33 cellular contexts compared by ENCODE assay signal in the genomic region with DNA sequence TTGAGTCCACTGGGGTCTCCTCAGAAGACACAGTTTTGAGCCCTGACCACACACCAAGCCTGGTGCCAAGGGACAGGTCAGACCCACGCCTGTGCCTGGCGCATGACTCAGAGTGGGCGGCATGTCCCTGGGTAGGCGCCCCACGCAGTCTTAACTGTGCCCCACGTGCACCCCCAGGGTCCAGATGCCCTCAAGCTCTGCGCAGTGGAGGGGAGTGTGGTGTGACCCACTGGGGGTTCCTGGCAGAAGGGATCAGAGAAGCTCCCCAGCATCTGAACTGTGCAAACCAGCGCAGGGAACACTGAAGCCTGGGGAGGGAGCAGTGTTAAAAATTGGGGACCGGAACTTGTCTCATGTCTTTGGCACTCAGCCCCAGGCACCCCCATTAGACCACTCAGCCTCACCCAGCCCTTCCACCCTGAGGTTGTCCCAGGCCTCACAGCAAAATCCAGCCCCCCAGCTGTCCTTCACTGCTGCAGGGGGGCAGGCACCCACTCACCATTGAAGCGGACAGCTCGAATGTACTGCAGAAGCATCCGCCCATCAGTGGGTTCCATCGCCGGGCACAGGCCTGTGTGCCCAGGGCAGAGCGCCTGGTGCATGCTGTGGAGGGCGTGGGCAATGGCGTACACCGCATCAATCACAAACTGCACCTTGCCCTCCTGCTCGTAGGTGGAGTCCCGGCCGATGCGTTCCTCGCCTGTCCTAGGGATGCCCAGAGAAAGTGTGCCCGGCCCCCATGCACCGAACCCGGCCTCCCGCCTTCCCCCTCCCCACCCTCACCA. TPM values are rescaled to one million over a fixed set of nuclear protein-coding genes. Genes with fewer than 3 reads are reported as not detected.
"Had no signal": no experiment of that assay in that cellular context is flagged by ENCODE, and none has a peak within 500 bp of the region (broad histone marks: within the 10 kb centered on the region; RNA-seq: fewer than 3 reads in every experiment).

No MANE protein-coding gene starts in this region.

- H3K9me3 ChIP-seq: psoas muscle, thyroid gland had no signal

- H3K27ac Mint-ChIP-seq: naive B cell; naive thymus-derived CD8-positive, alpha-beta T cell; nephron progenitor cell; progenitor cell of endocrine pancreas; stimulated activated effector memory CD8-positive, alpha-beta T cell treated with anti-CD3 and anti-CD28 coated beads, Interleukin-12 subunit alpha, Interleukin-12 subunit beta, amount 100 ng/mL, for 72 hours; stimulated activated naive B cell treated with anti-CD40 and anti-IgM and Interleukin-4, amounts not matched to agents 10 μg/mL and 1 μg/mL and 100 μg/mL, for 72 hours; stimulated activated naive CD8-positive, alpha-beta T cell treated with anti-CD3 and anti-CD28 coated beads, Interleukin-15, Interleukin-2, amounts not matched to agents 100 ng/mL and 50 ng/mL, for 24 hours had no signal

- H3K4me1 ChIP-seq: parathyroid adenoma, psoas muscle, right lobe of liver, stomach, thyroid gland, tibial nerve, upper lobe of left lung, vagina had no signal

- H3K36me3 Mint-ChIP-seq: stimulated activated effector memory CD8-positive, alpha-beta T cell treated with anti-CD3 and anti-CD28 coated beads, Interleukin-12 subunit alpha, Interleukin-12 subunit beta, amount 100 ng/mL, for 72 hours had no signal

- H3K27me3 ChIP-seq: ovary, right lobe of liver, thyroid gland, tibial nerve, upper lobe of left lung, vagina had no signal

- H3K4me3 Mint-ChIP-seq: naive thymus-derived CD8-positive, alpha-beta T cell; nephron progenitor cell; neural crest cell; stimulated activated effector memory CD8-positive, alpha-beta T cell treated with anti-CD3 and anti-CD28 coated beads, Interleukin-12 subunit alpha, Interleukin-12 subunit beta, amount 100 ng/mL, for 72 hours; stimulated activated naive B cell treated with anti-CD40 and anti-IgM and Interleukin-4, amounts not matched to agents 10 μg/mL and 1 μg/mL and 100 μg/mL, for 72 hours; stimulated activated naive CD8-positive, alpha-beta T cell treated with anti-CD3 and anti-CD28 coated beads, Interleukin-15, Interleukin-2, amounts not matched to agents 100 ng/mL and 50 ng/mL, for 24 hours had no signal

- H3K36me3 ChIP-seq: ovary, right lobe of liver, stomach, thoracic aorta, thyroid gland, upper lobe of left lung, vagina had no signal

- H3K4me1 Mint-ChIP-seq: nephron progenitor cell, neural crest cell had no signal

- DNase-seq: naive B cell; naive thymus-derived CD8-positive, alpha-beta T cell; nephron progenitor cell; occipital lobe; ovary; posterior cingulate gyrus; psoas muscle; right cardiac atrium; right lobe of liver; stimulated activated CD4-positive, alpha-beta T cell treated with anti-CD3 and anti-CD28 coated beads, Interleukin-15, amount 100 ng/mL, for 24 hours; stimulated activated CD4-positive, alpha-beta T cell treated with anti-CD3 and anti-CD28 coated beads, Interleukin-2, amount 100 ng/mL, for 24 hours; stimulated activated CD4-positive, alpha-beta T cell treated with anti-CD3 and anti-CD28 coated beads, Interleukin-2, amount 100 ng/mL, for 48 hours; stimulated activated CD4-positive, alpha-beta T cell treated with anti-CD3 and anti-CD28 coated beads, Interleukin-4, amount 100 ng/mL, for 24 hours; stimulated activated naive B cell treated with anti-CD40 and anti-IgM and Interleukin-4, amounts not matched to agents 10 μg/mL and 1 μg/mL and 100 μg/mL, for 72 hours; stimulated activated naive CD4-positive, alpha-beta T cell treated with Interleukin-2 at 50 U/mL for 16 hours; stomach; thyroid gland; trophoblast cell had no signal

- H3K9ac ChIP-seq: parathyroid adenoma had no signal

- ATAC-seq: naive thymus-derived CD8-positive, alpha-beta T cell; psoas muscle; right cardiac atrium; right lobe of liver; stimulated activated effector memory CD8-positive, alpha-beta T cell treated with anti-CD3 and anti-CD28 coated beads, Interleukin-12 subunit alpha, Interleukin-12 subunit beta, amount 100 ng/mL, for 72 hours; stimulated activated naive B cell treated with anti-CD40 and anti-IgM and Interleukin-4, amounts not matched to agents 10 μg/mL and 1 μg/mL and 100 μg/mL, for 72 hours had no signal

- H3K27ac ChIP-seq: ovary, parathyroid adenoma, psoas muscle, right lobe of liver, skin epidermis, stomach, thoracic aorta, thyroid gland, tibial nerve, upper lobe of left lung, vagina had no signal

- H2AFZ ChIP-seq: parathyroid adenoma had no signal

- H3K4me3 ChIP-seq: ovary, psoas muscle, right lobe of liver, skin epidermis, smooth muscle cell, stomach, thoracic aorta, thyroid gland, tibial nerve, upper lobe of left lung, vagina had no signal

- H3K4me2 ChIP-seq: smooth muscle cell had no signal

RNA-seq across cellular contexts. Expression of a gene that starts 6.5 kb away (rescaled TPM):
- total RNA-seq: myocyte; naive thymus-derived CD8-positive, alpha-beta T cell; neural crest cell; ovary; progenitor cell of endocrine pancreas; psoas muscle; renal cortical epithelial cell; right cardiac atrium; smooth muscle cell; stomach; subcutaneous adipose tissue; thoracic aorta; thyroid gland; tibial nerve; upper lobe of left lung; ureter; vagina had no signal
- polyA plus RNA-seq: naive thymus-derived CD8-positive, alpha-beta T cell; ovary; psoas muscle; smooth muscle cell; stomach had no signal

RNA-seq across cellular contexts. Expression of a gene that starts 47.6 kb away (rescaled TPM):
- total RNA-seq: myocyte, smooth muscle cell had no signal
- polyA plus RNA-seq: naive thymus-derived CD8-positive, alpha-beta T cell had no signal
